7 cellular contexts compared by ENCODE assay signal in the genomic region with DNA sequence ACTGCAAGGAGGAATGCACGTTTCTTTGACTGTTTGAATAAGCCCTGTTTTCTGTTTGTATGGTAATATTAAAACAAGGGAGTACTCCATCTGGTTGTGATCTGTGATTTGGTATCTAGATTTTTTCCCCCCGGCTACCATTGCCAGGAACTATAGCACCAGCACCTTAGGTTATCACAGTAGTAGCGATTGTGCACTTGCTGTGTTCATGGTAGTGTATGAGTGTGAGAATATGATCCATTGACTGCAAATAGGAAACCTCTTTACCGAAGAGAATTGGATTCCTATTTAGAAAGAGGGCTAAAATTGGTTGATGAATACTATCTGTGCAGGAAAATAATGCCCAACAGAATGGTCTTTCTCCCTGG.
DNase-seq lines count a peak whose midpoint lies in the region; ATAC-seq and TF ChIP-seq lines count a peak whose summit lies in the region.

No MANE protein-coding gene starts in this region.

- H4K20me1 ChIP-seq in MM.1S (ENCODE audit: insufficient read depth, low read length): no peaks in the 10 kb centered on the region

- H3K36me3 ChIP-seq in MM.1S (replicated peaks; ENCODE audit: insufficient read depth, low read length) (no peaks in the 10 kb centered on the region), endocrine pancreas (ENCODE audit: control insufficient read depth, insufficient read depth, low read length) (no peaks in the 10 kb centered on the region), parathyroid adenoma (ENCODE audit: control insufficient read depth, insufficient read depth, low read length) (no peaks in the 10 kb centered on the region)

- no peak for TF ChIP-seq CTCF in MM.1S (IDR thresholded peaks at IDR 0.05; ENCODE audit: low read length)
- TF ChIP-seq CTCF in parathyroid adenoma (IDR thresholded peaks at IDR 0.05): no peak

- peaks cover 10% of the 10 kb centered on the region for H3K27me3 ChIP-seq in MM.1S (replicated peaks; ENCODE audit: insufficient read depth, low read length)
- H3K27me3 ChIP-seq in endocrine pancreas (ENCODE audit: control insufficient read depth, insufficient read depth, low read length): peaks cover 4% of the 10 kb centered on the region
- no peaks in the 10 kb centered on the region for H3K27me3 ChIP-seq in parathyroid adenoma (ENCODE audit: control insufficient read depth, insufficient read depth, low read length)

- DNase-seq in MM.1S (no peak), T-helper 9 cell (no peak)

- H3K27ac ChIP-seq in MM.1S (ENCODE audit: low read length) (no peak overlapping the region), parathyroid adenoma (no peak overlapping the region)

- peak overlapping the region; percentile 93; the same call in 1 of the 2 replicates for H3K4me2 ChIP-seq in MM.1S (ENCODE audit: low read depth, low read length)
- H3K4me2 ChIP-seq in parathyroid adenoma (ENCODE audit: low read length): peak overlapping the region; percentile 57

- H3K9ac ChIP-seq in MM.1S (ENCODE audit: low read length) (no peak overlapping the region), endocrine pancreas (ENCODE audit: control insufficient read depth, insufficient read depth, low read length) (no peak overlapping the region), parathyroid adenoma (no peak overlapping the region)

- no peaks in the 10 kb centered on the region for H3K9me2 ChIP-seq in MM.1S (replicated peaks; ENCODE audit: insufficient read depth, low read length)

- H3K9me3 ChIP-seq in MM.1S (replicated peaks; ENCODE audit: insufficient read depth, low read length): no peaks in the 10 kb centered on the region
- no peaks in the 10 kb centered on the region for H3K9me3 ChIP-seq in endocrine pancreas (ENCODE audit: control insufficient read depth, low read length)
- no peaks in the 10 kb centered on the region for H3K9me3 ChIP-seq in parathyroid adenoma (ENCODE audit: control insufficient read depth, low read length)

- H3K79me2 ChIP-seq in MM.1S (ENCODE audit: low read length): no peaks in the 10 kb centered on the region
- H3K79me2 ChIP-seq in parathyroid adenoma: no peaks in the 10 kb centered on the region

- no peaks in the 10 kb centered on the region for H3F3A ChIP-seq in MM.1S (ENCODE audit: insufficient read depth, low read length)

- ATAC-seq in GM21360 (IDR thresholded peaks at IDR 0.05; ENCODE audit: unreplicated experiment) (peak; percentile 5), HG02885 (IDR thresholded peaks at IDR 0.05; ENCODE audit: poor library complexity, unreplicated experiment) (no peak), HG03460 (IDR thresholded peaks at IDR 0.05; ENCODE audit: unreplicated experiment) (no peak)

- H3K4me1 ChIP-seq in MM.1S (ENCODE audit: low read length) (no peaks in the 10 kb centered on the region; the same call in 1 of the 2 replicates), endocrine pancreas (ENCODE audit: control insufficient read depth, insufficient read depth, low read length) (no peaks in the 10 kb centered on the region), parathyroid adenoma (no peaks in the 10 kb centered on the region)

- H2AFZ ChIP-seq in MM.1S (ENCODE audit: low read length) (peak overlapping the region; percentile 81), parathyroid adenoma (peak overlapping the region; percentile 84)

- no peak overlapping the region; the same call in 1 of the 2 replicates for H3K4me3 ChIP-seq in MM.1S (ENCODE audit: low read length)
- H3K4me3 ChIP-seq in endocrine pancreas (ENCODE audit: control insufficient read depth, insufficient read depth, low read length): peak overlapping the region; percentile 45
- H3K4me3 ChIP-seq in parathyroid adenoma (ENCODE audit: low read depth, low read length): peak overlapping the region; percentile 12
